In the genomic region with DNA sequence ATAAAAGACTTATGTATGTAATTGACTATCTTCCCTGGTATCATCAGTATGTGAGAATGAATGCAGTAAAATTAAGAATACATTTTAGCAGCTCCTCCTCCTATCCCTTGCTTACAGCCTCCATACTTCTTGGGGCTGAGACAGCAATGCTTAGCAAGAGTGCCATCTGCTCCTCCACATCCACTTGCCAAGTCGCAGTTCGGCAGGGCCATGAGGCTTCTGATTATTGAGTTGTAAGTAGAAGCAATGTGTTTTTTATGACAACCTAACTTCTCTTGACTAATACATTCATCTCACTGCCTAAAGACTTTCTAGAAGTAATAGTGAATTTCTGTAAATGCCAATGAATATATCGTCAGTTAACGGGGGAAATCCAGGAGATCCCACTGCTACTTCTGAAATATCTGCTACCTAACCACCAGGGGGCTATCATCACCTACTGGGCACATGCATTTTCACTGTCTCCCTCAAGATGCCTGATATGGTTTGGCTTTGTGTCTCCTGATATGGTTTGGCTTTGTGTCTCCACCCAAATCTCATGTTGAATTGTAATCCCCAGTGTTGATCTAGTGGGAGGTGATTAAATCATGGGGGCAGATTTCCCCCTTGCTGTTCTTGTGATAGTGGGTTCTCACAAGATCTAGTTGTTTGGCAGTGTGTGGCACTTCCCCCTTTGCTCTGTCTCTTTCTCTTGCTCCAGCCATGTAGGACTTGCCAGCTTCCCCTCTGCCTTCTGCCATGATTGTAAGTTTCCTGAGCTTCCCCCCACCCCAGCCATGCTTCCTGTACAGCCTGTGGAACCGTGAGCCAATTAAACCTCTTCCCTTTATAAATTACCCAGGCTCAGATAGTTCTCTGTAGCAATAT, we compare ENCODE assay signal across 1 cellular context.
TF ChIP-seq lines count a peak whose summit lies in the region.

No MANE protein-coding gene starts in this region.

TF ChIP-seq in GM12878, 131 proteins besides CTCF, POLR2A, EP300 and RAD21:
- TF ChIP-seq TCF7 (IDR thresholded peaks at IDR 0.05; ENCODE audit: borderline replicate concordance) (no peak), SMC3 (IDR thresholded peaks at IDR 0.05; ENCODE audit: borderline replicate concordance, low read length) (peak; percentile 20; the same call in 1 of the 2 replicates), SPI1 (IDR thresholded peaks at IDR 0.05; ENCODE audit: borderline replicate concordance, insufficient read depth, low read depth, low read length) (peak; percentile 35; the same call in 1 of the 2 replicates)
